ENCODE assay signal across 9 cellular contexts in genomic region chr1:24018611-24019580, GRCh38. TPM values are rescaled to one million over a fixed set of nuclear protein-coding genes. Genes with fewer than 3 reads are reported as not detected.
DNase-seq lines count a peak whose midpoint lies in the region; ATAC-seq, FAIRE-seq and TF ChIP-seq lines count a peak whose summit lies in the region.
"Had no signal": no experiment of that assay in that cellular context is flagged by ENCODE, and none has a peak within 500 bp of the region (broad histone marks: within the 10 kb centered on the region; RNA-seq: fewer than 3 reads in every experiment).

No MANE protein-coding gene starts in this region.

- peak overlapping the region; percentile 100 for H3K27ac Mint-ChIP-seq in astrocyte (ENCODE audit: unreplicated experiment)
- H3K27ac Mint-ChIP-seq: T-helper 1 cell treated with Interleukin-12 subunit alpha and Interleukin-12 subunit beta and Interleukin-4 antibody, amounts not matched to agents 30 μg/mL and 1 μg/mL, for 36 hours had no signal

- H3K9ac ChIP-seq in astrocyte (ENCODE audit: low read length) (peak overlapping the region; percentile 78), rectal smooth muscle tissue (ENCODE audit: low read length) (no peak overlapping the region)

- H3K9me3 ChIP-seq in astrocyte (ENCODE audit: insufficient read depth, low read depth, low read length): no peaks in the 10 kb centered on the region
- no peaks in the 10 kb centered on the region for H3K9me3 ChIP-seq in right atrium auricular region

- DNase-seq in HTR-8/SVneo (ENCODE audit: insufficient read length, low spot score) (peak; percentile 83), astrocyte (ENCODE audit: low read depth) (peak; percentile 99), right atrium auricular region (ENCODE audit: low spot score) (peak; percentile 99), NK-92 (lab: John Stamatoyannopoulos, UW; ENCODE audit: unreplicated experiment) (no peak), NCI-H2171 treated with DMSO at 0.1 percent for 48 hours (lab: John Stamatoyannopoulos, UW) (no peak)
- no peak for DNase-seq in central memory CD4-positive, alpha-beta T cell

- peak overlapping the region; percentile 87 for H3K4me2 ChIP-seq in astrocyte (ENCODE audit: low read length)

- H2AFZ ChIP-seq in astrocyte (ENCODE audit: low read depth, low read length): peak overlapping the region; percentile 59

- peaks cover 2% of the 10 kb centered on the region for H3K9me3 Mint-ChIP-seq in astrocyte (ENCODE audit: unreplicated experiment)
- H3K9me3 Mint-ChIP-seq: T-helper 1 cell treated with Interleukin-12 subunit alpha and Interleukin-12 subunit beta and Interleukin-4 antibody, amounts not matched to agents 30 μg/mL and 1 μg/mL, for 36 hours had no signal

- H3K36me3 Mint-ChIP-seq in astrocyte (ENCODE audit: low read depth, unreplicated experiment): no peaks in the 10 kb centered on the region

- H3K4me1 ChIP-seq in astrocyte (ENCODE audit: insufficient read depth, low read length) (peaks cover 41% of the 10 kb centered on the region), right atrium auricular region (peaks cover 0 to 74% of the 10 kb centered on the region in 2 donors), rectal smooth muscle tissue (ENCODE audit: control insufficient read depth, insufficient read depth, low read length) (peaks cover 36% of the 10 kb centered on the region)

- H4K20me1 ChIP-seq in astrocyte (ENCODE audit: insufficient read depth, low read length): no peaks in the 10 kb centered on the region

- no peaks in the 10 kb centered on the region for H3K27me3 Mint-ChIP-seq in astrocyte (ENCODE audit: low read depth, unreplicated experiment)

- H3K4me1 Mint-ChIP-seq in astrocyte (ENCODE audit: low read depth, unreplicated experiment): peaks cover 55% of the 10 kb centered on the region

- no peak for ATAC-seq in HG03378 (IDR thresholded peaks at IDR 0.05; ENCODE audit: unreplicated experiment)

- H3K36me3 ChIP-seq in astrocyte (ENCODE audit: insufficient read depth, low read length) (no peaks in the 10 kb centered on the region), right atrium auricular region (no peaks in the 10 kb centered on the region), rectal smooth muscle tissue (ENCODE audit: control insufficient read depth, insufficient read depth, low read length) (no peaks in the 10 kb centered on the region)

- H3K27ac ChIP-seq in astrocyte (ENCODE audit: low read depth, low read length): peak overlapping the region; percentile 95
- H3K27ac ChIP-seq in right atrium auricular region: peak overlapping the region; percentile 88 to 96
- H3K27ac ChIP-seq in rectal smooth muscle tissue (ENCODE audit: low read depth, low read length): peak overlapping the region; percentile 79

- H3K4me3 ChIP-seq in astrocyte (ENCODE audit: insufficient read depth, low read depth, low read length) (peak overlapping the region; percentile 50), right atrium auricular region (peak overlapping the region in 1 of 2 donors; percentile 11), rectal smooth muscle tissue (ENCODE audit: low read length) (peak overlapping the region; percentile 27)

- no peaks in the 10 kb centered on the region for H3K79me2 ChIP-seq in astrocyte (ENCODE audit: insufficient read depth, low read length)

- TF ChIP-seq CTCF in astrocyte (IDR thresholded peaks at IDR 0.05; ENCODE audit: insufficient read depth, low read depth, low read length): no peak
- no peak for TF ChIP-seq CTCF in right atrium auricular region (IDR thresholded peaks at IDR 0.05)

- H3K4me3 Mint-ChIP-seq in astrocyte (ENCODE audit: unreplicated experiment): peak overlapping the region; percentile 54
- H3K4me3 Mint-ChIP-seq: T-helper 1 cell treated with Interleukin-12 subunit alpha and Interleukin-12 subunit beta and Interleukin-4 antibody, amounts not matched to agents 30 μg/mL and 1 μg/mL, for 36 hours had no signal

- H3K27me3 ChIP-seq in astrocyte (ENCODE audit: insufficient read depth, low read length) (no peaks in the 10 kb centered on the region), right atrium auricular region (no peaks in the 10 kb centered on the region), rectal smooth muscle tissue (ENCODE audit: control insufficient read depth, insufficient read depth, low read length) (no peaks in the 10 kb centered on the region)

- FAIRE-seq in HTR-8/SVneo (lab: Jason Lieb, UNC) (no peak), astrocyte (lab: Jason Lieb, UNC) (peak; percentile 76)

RNA-seq across cellular contexts. Expression of gene SRSF10, which starts 38.8 kb away (rescaled TPM):
- total RNA-seq in astrocyte (90.0 and 92.4 TPM in 2 replicates), right atrium auricular region (10 to 100 TPM; 38.6 to 43.1 TPM)

RNA-seq across cellular contexts. Expression of gene PNRC2, which starts 59.3 kb away (rescaled TPM):
- total RNA-seq in astrocyte (57.8 and 83.8 TPM in 2 replicates), right atrium auricular region (100 to 1,000 TPM in 1 of 2 donors, 10 to 100 TPM in 1; 92.3 to 105 TPM)

Comparison
In these comparisons a context has a peak if more than half of its experiments do, and no peak if none do; other contexts are left out.
1. DNase-seq: peak in HTR-8/SVneo (single experiment), astrocyte (single experiment) and right atrium auricular region (single experiment); none in NK-92 (single experiment), NCI-H2171 treated with DMSO at 0.1 percent for 48 hours (single experiment) and central memory CD4-positive, alpha-beta T cell (single experiment).
2. Peak in every context shown above with its lines, with median percentiles within 50 percentile points of each other: H3K27ac ChIP-seq.